In genomic region chr16:85195271-85195647, GRCh38 we compare ENCODE assay signal across 16 cellular contexts.
A peak's percentile ranks its signal among the peaks of the same experiment; 100 is the strongest.
DNase-seq lines count a peak whose midpoint lies in the region; ATAC-seq and TF ChIP-seq lines count a peak whose summit lies in the region.
"Had no signal": no experiment of that assay in that cellular context is flagged by ENCODE, and none has a peak within 500 bp of the region (broad histone marks: within the 10 kb centered on the region; RNA-seq: fewer than 3 reads in every experiment).

No MANE protein-coding gene starts in this region.

- TF ChIP-seq CTCF in left ventricle myocardium inferior (IDR thresholded peaks at IDR 0.05; ENCODE audit: borderline replicate concordance) (no peak), brain (conservative IDR thresholded peaks at IDR 0.05) (no peak), tibial artery (IDR thresholded peaks at IDR 0.05) (no peak)

- H3K4me3 ChIP-seq in left ventricle myocardium inferior (no peak overlapping the region), muscle layer of colon (ENCODE audit: low read depth in 1 of 2, low read length in 2 of 2) (no peak overlapping the region), tibial artery (no peak overlapping the region)

- H3K9ac ChIP-seq in muscle layer of colon (ENCODE audit: low read length): peak overlapping the region; percentile 42

- peak overlapping the region in 3 of 5 experiments; percentile 40 to 93 (median 83) for H3K27ac Mint-ChIP-seq in brain
- H3K27ac Mint-ChIP-seq in activated T-cell treated with anti-CD3 and anti-CD28 coated beads, Interleukin-2, amount 50 U/mL, for 72 hours: no peak overlapping the region

- peaks cover 4 to 10% (median 6%) of the 10 kb centered on the region in 5 experiments for H3K9me3 Mint-ChIP-seq in brain
- H3K9me3 Mint-ChIP-seq in activated T-cell treated with anti-CD3 and anti-CD28 coated beads, Interleukin-2, amount 50 U/mL, for 72 hours: no peaks in the 10 kb centered on the region

- H3K4me1 Mint-ChIP-seq in brain: peaks cover 86% of the 10 kb centered on the region
- H3K4me1 Mint-ChIP-seq in activated T-cell treated with anti-CD3 and anti-CD28 coated beads, Interleukin-2, amount 50 U/mL, for 72 hours (ENCODE audit: low read depth): no peaks in the 10 kb centered on the region

- H3K36me3 ChIP-seq in left ventricle myocardium inferior (no peaks in the 10 kb centered on the region), muscle layer of colon (ENCODE audit: insufficient read depth, low read length) (no peaks in the 10 kb centered on the region), tibial artery (no peaks in the 10 kb centered on the region)

- no peak overlapping the region for H3K4me3 Mint-ChIP-seq in brain
- H3K4me3 Mint-ChIP-seq in activated T-cell treated with anti-CD3 and anti-CD28 coated beads, Interleukin-2, amount 50 U/mL, for 72 hours: no peak overlapping the region

- DNase-seq in left ventricle myocardium inferior: no peak
- no peak for DNase-seq in left cardiac atrium
- DNase-seq in tibial artery: no peak
- no peak for DNase-seq in activated T-cell treated with anti-CD3 and anti-CD28 coated beads, Interleukin-2, amount 50 U/mL, for 72 hours
- DNase-seq in superior temporal gyrus (ENCODE audit: extremely low spot score): no peak
- DNase-seq in DMS79 treated with DMSO at 0.1 percent for 48 hours (lab: John Stamatoyannopoulos, UW): no peak
- DNase-seq: 8988T, NCI-H1048, NCI-H1436 treated with DMSO at 0.1 percent for 48 hours, NCI-H2029 treated with DMSO at 0.1 percent for 48 hours, NCI-H510A treated with DMSO at 0.1 percent for 48 hours, SHP77 had no signal

- H3K27me3 ChIP-seq in left ventricle myocardium inferior (ENCODE audit: low read depth): no peaks in the 10 kb centered on the region
- no peaks in the 10 kb centered on the region for H3K27me3 ChIP-seq in muscle layer of colon (ENCODE audit: control insufficient read depth in 1 of 2, insufficient read depth in 2 of 2, low read length in 2 of 2)
- no peaks in the 10 kb centered on the region for H3K27me3 ChIP-seq in tibial artery

- H3K36me3 Mint-ChIP-seq in brain: peaks cover 8% of the 10 kb centered on the region
- no peaks in the 10 kb centered on the region for H3K36me3 Mint-ChIP-seq in activated T-cell treated with anti-CD3 and anti-CD28 coated beads, Interleukin-2, amount 50 U/mL, for 72 hours (ENCODE audit: insufficient read depth in 2 of 2)

- H3K27me3 Mint-ChIP-seq in brain: no peaks in the 10 kb centered on the region
- peaks cover 5% of the 10 kb centered on the region for H3K27me3 Mint-ChIP-seq in activated T-cell treated with anti-CD3 and anti-CD28 coated beads, Interleukin-2, amount 50 U/mL, for 72 hours (ENCODE audit: low read depth)

- H3K4me1 ChIP-seq in left ventricle myocardium inferior (peaks cover 72% of the 10 kb centered on the region), muscle layer of colon (ENCODE audit: insufficient read depth, low read length) (peaks cover 62% of the 10 kb centered on the region), tibial artery (peaks cover 4 to 46% (median 21%) of the 10 kb centered on the region in 4 donors)

- ATAC-seq in left cardiac atrium: no peak
- no peak for ATAC-seq in activated T-cell treated with anti-CD3 and anti-CD28 coated beads, Interleukin-2, amount 50 U/mL, for 72 hours (replicated peaks in 1 of 2)
- ATAC-seq: Panc1 had no signal

- peak overlapping the region; percentile 79 for H3K27ac ChIP-seq in left ventricle myocardium inferior (replicated peaks)
- no peak overlapping the region for H3K27ac ChIP-seq in muscle layer of colon (ENCODE audit: low read depth, low read length)
- peak overlapping the region; percentile 67 to 74 for H3K27ac ChIP-seq in tibial artery
- H3K27ac ChIP-seq: C4-2B had no signal

- H3K9me3 ChIP-seq in left ventricle myocardium inferior (replicated peaks) (peaks cover 10% of the 10 kb centered on the region), muscle layer of colon (ENCODE audit: low read length) (no peaks in the 10 kb centered on the region), tibial artery (peaks cover 0 to 1% (median under 1%) of the 10 kb centered on the region in 3 donors)

- intact Hi-C loops in left ventricle myocardium inferior (cut with micrococcal nuclease): no loop called here
- intact Hi-C loops in left cardiac atrium (cut with DNase I): no loop called here
- intact Hi-C loops in tibial artery (cut with DNase I; ENCODE audit: low total_unique reads): no loop called here
